In genomic region chr11:115518983-115519382, GRCh38 we compare ENCODE assay signal across 18 cellular contexts.
DNase-seq lines count a peak whose midpoint lies in the region; ATAC-seq and TF ChIP-seq lines count a peak whose summit lies in the region.
"Had no signal": no experiment of that assay in that cellular context is flagged by ENCODE, and none has a peak within 500 bp of the region (broad histone marks: within the 10 kb centered on the region; RNA-seq: fewer than 3 reads in every experiment).

No MANE protein-coding gene starts in this region.

- no peak for TF ChIP-seq POLR2A in GM18505 (IDR thresholded peaks at IDR 0.05; ENCODE audit: borderline replicate concordance, extremely low read depth, insufficient read depth, insufficient read length)

- ATAC-seq in HG03457 (IDR thresholded peaks at IDR 0.05; ENCODE audit: unreplicated experiment) (no peak), GM18505 (IDR thresholded peaks at IDR 0.05; ENCODE audit: unreplicated experiment) (no peak)
- ATAC-seq: Panc1 had no signal

- DNase-seq in NCI-H146 (lab: John Stamatoyannopoulos, UW) (peak; percentile 96), NCI-H146 treated with DMSO at 0.1 percent for 48 hours (lab: John Stamatoyannopoulos, UW; ENCODE audit: unreplicated experiment) (no peak), COLO668 (lab: John Stamatoyannopoulos, UW; ENCODE audit: unreplicated experiment) (peak; percentile 63), NCI-H1092 (lab: John Stamatoyannopoulos, UW) (peak; percentile 24), NCI-H774 (lab: John Stamatoyannopoulos, UW) (peak; percentile 88)
- DNase-seq: DMS79 treated with DMSO at 0.1 percent for 48 hours, GF-D8, HCEC 1CT, IMR-90, MM.1S, NCI-H1694, NCI-H2107, SK-N-SH, SW 1271, T-helper 9 cell had no signal
